4 cellular contexts compared by ENCODE assay signal in the genomic region with DNA sequence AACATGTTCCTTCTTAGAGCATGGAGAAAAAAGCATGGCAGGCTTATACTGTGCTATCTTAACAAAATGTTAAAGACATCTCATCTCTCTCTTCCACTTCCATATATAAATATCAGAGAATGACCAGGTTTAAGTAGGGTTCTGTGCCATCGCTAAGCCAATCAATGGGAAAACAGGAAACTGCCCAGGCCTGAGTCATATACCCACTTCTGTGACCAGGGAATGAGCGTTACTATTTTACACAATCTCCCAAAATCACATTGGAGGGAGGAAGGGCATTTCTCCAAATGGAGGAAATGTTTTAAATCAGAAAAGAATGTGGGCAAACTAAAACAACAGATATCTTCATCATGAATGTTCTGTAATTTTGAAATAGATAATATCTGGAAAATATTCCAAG. TPM values are rescaled to one million over a fixed set of nuclear protein-coding genes. Genes with fewer than 3 reads are reported as not detected.
"Had no signal": no experiment of that assay in that cellular context is flagged by ENCODE, and none has a peak within 500 bp of the region (broad histone marks: within the 10 kb centered on the region; RNA-seq: fewer than 3 reads in every experiment).

No MANE protein-coding gene starts in this region.

RNA-seq across cellular contexts. Expression of a gene that starts 3.1 kb away (rescaled TPM):
- polyA plus RNA-seq: neural cell had no signal

RNA-seq across cellular contexts. Expression of a gene that starts 54.2 kb away (rescaled TPM):
- total RNA-seq: activated B cell treated with CpG ODN at 0.5 μM for 24 hours; activated CD4-positive, alpha-beta T cell treated with anti-CD3 and anti-CD28 coated beads, Interleukin-2, amount 10 ng/mL, durations not matched to agents 24 days and 14 days; activated T-helper 1 cell treated with anti-CD3 and anti-CD28 coated beads, Interleukin-12 subunit alpha, Interleukin-12 subunit beta, Interleukin-2, Interleukin-4 antibody, amounts not matched to agents 30 ng/mL and 10 ng/mL and 1 ng/mL, durations not matched to agents 14 hours and 24 hours and 36 hours had no signal
